Comparison of ENCODE assay signal across 8 cellular contexts in the genomic region with DNA sequence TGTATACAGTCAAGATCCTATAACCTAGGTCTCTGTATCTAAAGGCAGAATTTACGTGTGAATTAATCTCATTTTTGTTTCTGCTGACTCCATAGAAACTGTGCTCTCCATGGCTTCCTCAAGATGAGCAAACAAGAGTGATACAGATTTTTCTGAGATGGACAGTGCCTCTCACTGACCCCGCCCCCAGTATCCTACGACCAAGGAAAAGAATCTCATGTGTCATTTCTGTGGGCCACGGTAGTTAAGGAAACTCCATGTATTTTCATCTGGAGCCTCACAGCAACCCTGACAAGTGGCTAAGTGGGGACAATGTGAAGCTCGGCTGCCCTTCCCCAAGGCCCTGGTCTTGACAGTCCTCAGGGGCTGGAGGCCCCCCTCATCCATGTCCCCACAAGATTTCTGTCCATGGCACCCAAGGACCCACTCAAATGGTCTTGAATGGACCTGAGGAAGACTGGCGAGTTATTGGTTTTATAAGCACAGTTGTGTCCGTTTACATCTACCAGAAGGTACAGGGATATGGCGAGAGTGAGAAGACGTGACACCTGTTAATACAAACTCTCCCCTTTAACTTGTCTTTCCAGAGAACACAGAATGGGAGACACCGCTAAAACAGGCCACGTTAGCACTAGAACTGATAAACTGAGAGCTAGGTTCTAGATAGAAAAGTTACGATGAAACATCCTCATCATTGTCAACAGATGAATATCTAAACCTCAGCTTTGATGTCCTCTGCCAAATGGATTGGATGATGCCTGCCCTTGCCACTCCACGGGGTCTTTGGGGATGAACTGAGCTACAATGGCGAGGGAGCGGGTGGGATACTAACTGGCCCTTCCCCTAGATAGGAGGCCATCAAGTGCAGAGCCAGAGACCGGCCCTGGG.
A peak's percentile ranks its signal among the peaks of the same experiment; 100 is the strongest.
DNase-seq lines count a peak whose midpoint lies in the region; ATAC-seq and TF ChIP-seq lines count a peak whose summit lies in the region.

No MANE protein-coding gene starts in this region.

- intact Hi-C loops in sigmoid colon (cut with DNase I), result loop anchor here (5.0 kb wide), 1 partner anchor 107 kb away; a partner anchor contains a TSS

- no peaks in the 10 kb centered on the region for H4K20me1 ChIP-seq in H9 (ENCODE audit: control insufficient read depth, insufficient read depth, insufficient read length)

- no peak overlapping the region for H3K9ac ChIP-seq in H9 (ENCODE audit: extremely low read depth, insufficient read length, low read length)

- H2BK15ac ChIP-seq in H9 (ENCODE audit: low read depth, low read length), result no peak overlapping the region

- H4K8ac ChIP-seq in H9 (replicated peaks; ENCODE audit: insufficient read length, low read depth, low read length), result no peak overlapping the region

- no peak for TF ChIP-seq POLR2A in sigmoid colon (IDR thresholded peaks at IDR 0.05)

- H3K79me1 ChIP-seq in H9 (ENCODE audit: insufficient read depth, low read depth, low read length, poor library complexity, severe bottlenecking), result no peaks in the 10 kb centered on the region

- no peak overlapping the region for H2BK12ac ChIP-seq in H9 (ENCODE audit: insufficient read length, low read depth, low read length)

- no peak overlapping the region for H3K4ac ChIP-seq in H9 (ENCODE audit: low read depth, low read length)

- no peaks in the 10 kb centered on the region for H3K4me1 ChIP-seq in H9 (ENCODE audit: insufficient read depth, low read length)
- H3K4me1 ChIP-seq in sigmoid colon, result peaks cover 0 to 23% (median 18%) of the 10 kb centered on the region in 4 donors

- H3K23ac ChIP-seq in H9 (ENCODE audit: insufficient read length, low read depth, low read length), result no peak overlapping the region

- H3K56ac ChIP-seq in H9 (ENCODE audit: insufficient read length, low read depth, low read length), result no peak overlapping the region

- no peak overlapping the region for H3K27ac ChIP-seq in H9 (ENCODE audit: insufficient read length, low read depth, low read length)
- peak overlapping the region; percentile 50 for H3K27ac ChIP-seq in WERI-Rb-1
- peak overlapping the region; percentile 83 to 89 (median 84) for H3K27ac ChIP-seq in sigmoid colon

- H2BK20ac ChIP-seq in H9 (ENCODE audit: low read depth, low read length, poor library complexity, severe bottlenecking), result no peak overlapping the region

- H3K36me3 Mint-ChIP-seq in H9 (ENCODE audit: insufficient read depth in 1 of 3, low read depth in 3 of 3), result no peaks in the 10 kb centered on the region

- no peak overlapping the region for H2AK5ac ChIP-seq in H9 (ENCODE audit: insufficient read length, low read length)

- no peaks in the 10 kb centered on the region for H3K9me3 ChIP-seq in H9 (ENCODE audit: control insufficient read depth, low read depth, low read length)
- no peaks in the 10 kb centered on the region for H3K9me3 ChIP-seq in WERI-Rb-1 (ENCODE audit: severe bottlenecking)
- no peaks in the 10 kb centered on the region for H3K9me3 ChIP-seq in sigmoid colon

- ATAC-seq in GM18907 (IDR thresholded peaks at IDR 0.05; ENCODE audit: unreplicated experiment), result no peak
- no peak for ATAC-seq in omental fat pad (ENCODE audit: low FRiP score)

- no peaks in the 10 kb centered on the region; a peak in 1 of 5 replicates for H3K9me3 Mint-ChIP-seq in H9

- H3K4me3 ChIP-seq in WERI-Rb-1 (ENCODE audit: low read depth, low read length), result peak overlapping the region; percentile 64
- peak overlapping the region; percentile 60 to 65 (median 61) for H3K4me3 ChIP-seq in sigmoid colon

- peaks cover 13 to 16% of the 10 kb centered on the region in 2 experiments for H3K4me1 Mint-ChIP-seq in H9

- H3K79me2 ChIP-seq in H9 (ENCODE audit: insufficient read depth, low read length), result no peaks in the 10 kb centered on the region

- no peak overlapping the region for H4K91ac ChIP-seq in H9 (ENCODE audit: insufficient read length, low read depth, low read length)

- no peak overlapping the region for H3T11ph ChIP-seq in H9 (ENCODE audit: low read length)

- no peaks in the 10 kb centered on the region for H3K36me3 ChIP-seq in WERI-Rb-1
- no peaks in the 10 kb centered on the region for H3K36me3 ChIP-seq in sigmoid colon

- peak overlapping the region; percentile 6 for H2AFZ ChIP-seq in H9 (ENCODE audit: low read length)

- peaks cover 31% of the 10 kb centered on the region for H3K27me3 Mint-ChIP-seq in H9 (ENCODE audit: low read depth)

- H3K4me3 Mint-ChIP-seq in H9, result peak overlapping the region; percentile 64 to 74

- peak overlapping the region; percentile 32 for H3K4me2 ChIP-seq in H9 (ENCODE audit: insufficient read depth, insufficient read length, low read length)

- H2BK5ac ChIP-seq in H9 (ENCODE audit: insufficient read length, low read length), result no peak overlapping the region

- no CpG with 5 or more reads among the region's 16 CpGs for WGBS in H9 (ENCODE audit: extremely low coverage, insufficient read length, low lambda C conversion rate)
- WGBS in sigmoid colon, 2 donors, result 78 to 87% methylated on average over 16 of the region's 16 CpGs

- TF ChIP-seq CTCF in H9 (conservative IDR thresholded peaks at IDR 0.05) (no peak), WERI-Rb-1 (IDR thresholded peaks at IDR 0.05; ENCODE audit: low read depth, low read length) (no peak), sigmoid colon (IDR thresholded peaks at IDR 0.05) (no peak), omental fat pad (IDR thresholded peaks at IDR 0.05) (no peak)

- DNase-seq in H9 (no peak), WERI-Rb-1 (no peak), glomerular visceral epithelial cell (ENCODE audit: extremely low spot score) (peak; percentile 35), sigmoid colon (no peak), omental fat pad (ENCODE audit: low spot score) (no peak), medulla oblongata (ENCODE audit: extremely low spot score) (no peak), cerebellar nuclear complex (lab: John Stamatoyannopoulos, UW) (no peak)

- H3K23me2 ChIP-seq in H9 (ENCODE audit: insufficient read length, low read depth, low read length, poor library complexity, severe bottlenecking), result peaks cover 6% of the 10 kb centered on the region

- TF ChIP-seq EP300 in sigmoid colon (IDR thresholded peaks at IDR 0.05), result no peak

- H3K27me3 ChIP-seq in H9 (ENCODE audit: insufficient read depth, low read length) (no peaks in the 10 kb centered on the region; the same call in 1 of the 2 replicates), WERI-Rb-1 (ENCODE audit: insufficient read depth, low read depth, severe bottlenecking) (no peaks in the 10 kb centered on the region), sigmoid colon (no peaks in the 10 kb centered on the region)

- H3K14ac ChIP-seq in H9 (ENCODE audit: insufficient read depth, low read length), result peak overlapping the region; percentile 65; the same call in 1 of the 2 replicates

- H3K27ac Mint-ChIP-seq in H9, result no peak overlapping the region

- H2BK120ac ChIP-seq in H9 (ENCODE audit: low read depth, low read length, poor library complexity, severe bottlenecking), result no peak overlapping the region

- peak overlapping the region; percentile 9 for H3K18ac ChIP-seq in H9 (ENCODE audit: insufficient read length, low read depth, low read length)

- no peak overlapping the region for H4K5ac ChIP-seq in H9 (ENCODE audit: insufficient read length, low read depth, low read length)
